ENCODE assay signal across 9 cellular contexts in genomic region chr17:37744961-37745800, GRCh38. TPM values are rescaled to one million over a fixed set of nuclear protein-coding genes. Genes with fewer than 3 reads are reported as not detected.
DNase-seq lines count a peak whose midpoint lies in the region; ATAC-seq and TF ChIP-seq lines count a peak whose summit lies in the region.
"Had no signal": no experiment of that assay in that cellular context is flagged by ENCODE, and none has a peak within 500 bp of the region (broad histone marks: within the 10 kb centered on the region; RNA-seq: fewer than 3 reads in every experiment).

Gene HNF1B (minus strand): TSS chr17:37745059. CDS start chr17:37744884, 175 bp downstream.

- H4K20me1 ChIP-seq in PC-3 (ENCODE audit: low read length), result no peaks in the 10 kb centered on the region

- TF ChIP-seq CTCF in PC-3 (conservative IDR thresholded peaks at IDR 0.05; ENCODE audit: low read depth, low read length), result no peak

- POLR2A ChIA-PET in PC-3 (lab: Charles Lee; ENCODE audit: unreplicated experiment), result interaction anchor here (0.5 kb wide), 1 partner anchor 88 kb away, joined by 3 read pairs; no protein-coding TSS in a partner anchor

- no peaks in the 10 kb centered on the region for H3F3A ChIP-seq in PC-3 (ENCODE audit: low read length, unreplicated experiment)

- H3K9me3 ChIP-seq in ES-I3 (ENCODE audit: control insufficient read depth, insufficient read depth, low read length) (no peaks in the 10 kb centered on the region), PC-3 (ENCODE audit: low read length) (no peaks in the 10 kb centered on the region)

- intact Hi-C loops in PC-3 (cut with micrococcal nuclease), result loop anchor here (2.0 kb wide), 1 partner anchor 42 kb away; no protein-coding TSS in a partner anchor

- BruUV-seq in PC-3 (replicated peaks; lab: Mats Ljungman, UMichigan), result TSS peak; percentile 63

- H3K4me2 ChIP-seq in PC-3 (ENCODE audit: low read length), result peak within 1 kb of the TSS; percentile 86

- CTCF ChIA-PET in PC-3 (lab: Charles Lee), result interaction anchor here (0.6 to 0.8 kb wide), 3 partner anchors 25 to 71 kb away, joined by 3 to 5 read pairs (median 3); no protein-coding TSS in a partner anchor

- H3K79me2 ChIP-seq in PC-3 (ENCODE audit: low read length), result peaks cover 41% of the 10 kb centered on the region

- ATAC-seq in GM21447 (IDR thresholded peaks at IDR 0.05; ENCODE audit: unreplicated experiment) (peak; percentile 54), PC-3 (peak; percentile 45), left lobe of liver (peak; percentile 59)

- peaks cover 54% of the 10 kb centered on the region for H3K27me3 ChIP-seq in PC-3 (ENCODE audit: low read length)

- peak within 1 kb of the TSS; percentile 76 for H2AFZ ChIP-seq in PC-3 (ENCODE audit: low read length)

- H3K36me3 ChIP-seq in ES-I3 (ENCODE audit: insufficient read depth, low read length) (no peaks in the 10 kb centered on the region), PC-3 (ENCODE audit: low read depth, low read length) (no peaks in the 10 kb centered on the region)

- H3K4me1 ChIP-seq in ES-I3 (ENCODE audit: insufficient read depth, low read length), result peaks cover 3% of the 10 kb centered on the region; the same call in 1 of the 2 replicates
- H3K4me1 ChIP-seq in PC-3 (ENCODE audit: insufficient read depth, low read length), result no peaks in the 10 kb centered on the region

- 0 out of 2 replicates have a peak within 1 kb of the TSS, but pooled peaks have one; percentile 39 for H3K27ac ChIP-seq in PC-3 (ENCODE audit: low read length)

- H3K9ac ChIP-seq in ES-I3 (ENCODE audit: low read depth, low read length) (peak within 1 kb of the TSS; percentile 84), PC-3 (ENCODE audit: low read length) (peak within 1 kb of the TSS; percentile 71)

- H3K9me2 ChIP-seq in PC-3 (replicated peaks; ENCODE audit: low read length), result no peaks in the 10 kb centered on the region

- H3K4me3 ChIP-seq in PC-3 (ENCODE audit: low read length), result peak within 1 kb of the TSS; percentile 76

- peak; percentile 31 for DNase-seq in PC-3
- DNase-seq in left lobe of liver (ENCODE audit: low spot score), result peak; percentile 80
- DNase-seq in COLO829 (ENCODE audit: low spot score), result no peak
- no peak for DNase-seq in mesenteric fat pad (ENCODE audit: low spot score)
- no peak for DNase-seq in NCI-H69 (lab: John Stamatoyannopoulos, UW)
- DNase-seq in NCI-H1417 (lab: John Stamatoyannopoulos, UW), result no peak

RNA-seq across cellular contexts. Expression of gene HNF1B, which starts in this region (rescaled TPM):
- total RNA-seq in PC-3 (2014; rRNA removed), result 1.3 and 2.0 TPM in 2 replicates
- total RNA-seq in left lobe of liver, result 8.4 TPM
- not detected for total RNA-seq in mesenteric fat pad
- total RNA-seq: dermis microvascular lymphatic vessel endothelial cell had no signal

Comparison
In these comparisons a context has a peak if more than half of its experiments do, and no peak if none do; other contexts are left out.
1. DNase-seq: peak in PC-3 (single experiment) and left lobe of liver (single experiment); none in COLO829 (single experiment), mesenteric fat pad (single experiment), NCI-H69 (single experiment) and NCI-H1417 (0 of 3).
2. Peak in every context shown above with its lines, with median percentiles within 50 percentile points of each other: ATAC-seq.